22 cellular contexts compared by ENCODE assay signal in genomic region chr2:232538671-232539070, GRCh38. TPM values are rescaled to one million over a fixed set of nuclear protein-coding genes. Genes with fewer than 3 reads are reported as not detected.
DNase-seq lines count a peak whose midpoint lies in the region; ATAC-seq and TF ChIP-seq lines count a peak whose summit lies in the region.
"Had no signal": no experiment of that assay in that cellular context is flagged by ENCODE, and none has a peak within 500 bp of the region (broad histone marks: within the 10 kb centered on the region; RNA-seq: fewer than 3 reads in every experiment).

No MANE protein-coding gene starts in this region.

- peaks cover 3% of the 10 kb centered on the region for H3K36me3 Mint-ChIP-seq in glutamatergic neuron (ENCODE audit: unreplicated experiment)
- peaks cover 2% of the 10 kb centered on the region for H3K36me3 Mint-ChIP-seq in activated T-cell treated with anti-CD3 and anti-CD28 coated beads, Interleukin-2, amount 50 U/mL, for 24 hours (ENCODE audit: low read depth)
- H3K36me3 Mint-ChIP-seq: activated naive CD8-positive, alpha-beta T cell treated with anti-CD3 and anti-CD28 coated beads for 36 hours had no signal

- DNase-seq in left ventricle myocardium inferior, result peak; percentile 12
- no peak for DNase-seq in right atrium auricular region (ENCODE audit: low spot score)
- DNase-seq in UCSD-AML1 (lab: John Stamatoyannopoulos, UW; ENCODE audit: unreplicated experiment), result peak; percentile 51
- DNase-seq in mesenteric fat pad (ENCODE audit: low spot score), result peak; percentile 47
- DNase-seq in upper lobe of right lung, result peak; percentile 60
- no peak for DNase-seq in glutamatergic neuron
- DNase-seq in activated T-cell treated with anti-CD3 and anti-CD28 coated beads, Interleukin-2, amount 50 U/mL, for 24 hours, result no peak
- no peak for DNase-seq in NCI-H1092 treated with DMSO at 0.1 percent for 48 hours (lab: John Stamatoyannopoulos, UW)
- DNase-seq: activated CD4-positive, CD25-positive, alpha-beta regulatory T cell; activated naive CD8-positive, alpha-beta T cell treated with anti-CD3 and anti-CD28 coated beads for 36 hours; CD4-positive, alpha-beta memory T cell; DMS79 treated with DMSO at 0.1 percent for 48 hours; naive thymus-derived CD4-positive, alpha-beta T cell; NCI-H1048; NCI-H2081 treated with DMSO at 0.1 percent for 48 hours; NCI-H524 treated with DMSO at 0.1 percent for 48 hours; SHP77; T-helper 2 cell had no signal

- H3K27me3 ChIP-seq in left ventricle myocardium inferior (ENCODE audit: low read depth) (peaks cover 34% of the 10 kb centered on the region), right atrium auricular region (no peaks in the 10 kb centered on the region), upper lobe of right lung (peaks cover 5% of the 10 kb centered on the region)

- peak; percentile 72 for ATAC-seq in upper lobe of right lung
- ATAC-seq: naive thymus-derived CD4-positive, alpha-beta T cell had no signal

- no peaks in the 10 kb centered on the region for H3K36me3 ChIP-seq in left ventricle myocardium inferior
- no peaks in the 10 kb centered on the region for H3K36me3 ChIP-seq in right atrium auricular region
- H3K36me3 ChIP-seq in upper lobe of right lung, result no peaks in the 10 kb centered on the region

- H3K4me3 Mint-ChIP-seq in glutamatergic neuron (ENCODE audit: unreplicated experiment), result no peak overlapping the region
- no peak overlapping the region for H3K4me3 Mint-ChIP-seq in activated T-cell treated with anti-CD3 and anti-CD28 coated beads, Interleukin-2, amount 50 U/mL, for 24 hours
- H3K4me3 Mint-ChIP-seq: activated naive CD8-positive, alpha-beta T cell treated with anti-CD3 and anti-CD28 coated beads for 36 hours; CD4-positive, alpha-beta memory T cell; naive thymus-derived CD4-positive, alpha-beta T cell had no signal

- peaks cover 3% of the 10 kb centered on the region for H3K4me1 Mint-ChIP-seq in glutamatergic neuron (ENCODE audit: low read depth, unreplicated experiment)
- peaks cover 4% of the 10 kb centered on the region for H3K4me1 Mint-ChIP-seq in activated T-cell treated with anti-CD3 and anti-CD28 coated beads, Interleukin-2, amount 50 U/mL, for 24 hours (ENCODE audit: low read depth)

- H3K27me3 Mint-ChIP-seq in glutamatergic neuron (ENCODE audit: unreplicated experiment), result peaks cover 4% of the 10 kb centered on the region
- H3K27me3 Mint-ChIP-seq in activated T-cell treated with anti-CD3 and anti-CD28 coated beads, Interleukin-2, amount 50 U/mL, for 24 hours, result peaks cover 22% of the 10 kb centered on the region

- H3K9me3 ChIP-seq in left ventricle myocardium inferior (replicated peaks) (peaks cover 10% of the 10 kb centered on the region), right atrium auricular region (peaks cover 0 to 12% of the 10 kb centered on the region in 2 donors), upper lobe of right lung (no peaks in the 10 kb centered on the region)

- H3K9me3 Mint-ChIP-seq in glutamatergic neuron (ENCODE audit: unreplicated experiment), result peaks cover 3% of the 10 kb centered on the region
- H3K9me3 Mint-ChIP-seq in activated T-cell treated with anti-CD3 and anti-CD28 coated beads, Interleukin-2, amount 50 U/mL, for 24 hours, result no peaks in the 10 kb centered on the region
- H3K9me3 Mint-ChIP-seq: activated naive CD8-positive, alpha-beta T cell treated with anti-CD3 and anti-CD28 coated beads for 36 hours had no signal

- intact Hi-C loops in left ventricle myocardium inferior (cut with micrococcal nuclease) (no loop called here), upper lobe of right lung (cut with DNase I) (no loop called here)

- no peak overlapping the region for H3K27ac ChIP-seq in left ventricle myocardium inferior (replicated peaks)
- no peak overlapping the region for H3K27ac ChIP-seq in right atrium auricular region
- H3K27ac ChIP-seq in upper lobe of right lung, result no peak overlapping the region
- H3K27ac ChIP-seq: KMS-11 had no signal

- H3K4me1 ChIP-seq in left ventricle myocardium inferior (peaks cover 4% of the 10 kb centered on the region), right atrium auricular region (peaks cover 0 to 8% of the 10 kb centered on the region in 2 donors), upper lobe of right lung (no peaks in the 10 kb centered on the region)

- TF ChIP-seq CTCF in left ventricle myocardium inferior (IDR thresholded peaks at IDR 0.05; ENCODE audit: borderline replicate concordance) (no peak), right atrium auricular region (IDR thresholded peaks at IDR 0.05) (no peak), upper lobe of right lung (IDR thresholded peaks at IDR 0.05) (no peak), glutamatergic neuron (IDR thresholded peaks at IDR 0.05; ENCODE audit: partially characterized antibody, unreplicated experiment) (no peak)

- no peak overlapping the region for H3K27ac Mint-ChIP-seq in glutamatergic neuron (ENCODE audit: unreplicated experiment)
- H3K27ac Mint-ChIP-seq in activated T-cell treated with anti-CD3 and anti-CD28 coated beads, Interleukin-2, amount 50 U/mL, for 24 hours, result no peak overlapping the region
- H3K27ac Mint-ChIP-seq: activated naive CD8-positive, alpha-beta T cell treated with anti-CD3 and anti-CD28 coated beads for 36 hours; naive thymus-derived CD4-positive, alpha-beta T cell; progenitor cell of endocrine pancreas had no signal

- H3K4me3 ChIP-seq in left ventricle myocardium inferior, result no peak overlapping the region
- H3K4me3 ChIP-seq in right atrium auricular region, result no peak overlapping the region
- H3K4me3 ChIP-seq in upper lobe of right lung, result no peak overlapping the region

RNA-seq across cellular contexts. Expression of gene CHRNG, which starts 0.8 kb away (rescaled TPM):
- not detected for total RNA-seq in left ventricle myocardium inferior
- total RNA-seq in right atrium auricular region, result not detected
- not detected for total RNA-seq in mesenteric fat pad
- total RNA-seq in upper lobe of right lung, result not detected
- total RNA-seq in glutamatergic neuron (ENCODE audit: unreplicated experiment), result 3.5 TPM
- total RNA-seq: activated CD8-positive, alpha-beta memory T cell treated with anti-CD3 and anti-CD28 coated beads for 36 hours; activated naive CD8-positive, alpha-beta T cell treated with anti-CD3 and anti-CD28 coated beads for 36 hours; CD4-positive, alpha-beta memory T cell; lower leg skin; naive thymus-derived CD4-positive, alpha-beta T cell; progenitor cell of endocrine pancreas had no signal

RNA-seq across cellular contexts. Expression of gene TIGD1, which starts 11.7 kb away (rescaled TPM):
- total RNA-seq in left ventricle myocardium inferior (2.4 TPM), right atrium auricular region (1 to 10 TPM; 1.7 to 2.0 TPM), mesenteric fat pad (2.2 TPM), upper lobe of right lung (3.9 TPM), glutamatergic neuron (ENCODE audit: unreplicated experiment) (12.3 TPM)

RNA-seq across cellular contexts. Expression of gene EIF4E2, which starts 11.8 kb away (rescaled TPM):
- total RNA-seq in left ventricle myocardium inferior (44.2 TPM), right atrium auricular region (10 to 100 TPM; 23.3 to 23.4 TPM), mesenteric fat pad (46.9 TPM), upper lobe of right lung (68.0 TPM), glutamatergic neuron (ENCODE audit: unreplicated experiment) (82.9 TPM)

RNA-seq across cellular contexts. Expression of gene CHRND, which starts 12.7 kb away (rescaled TPM):
- total RNA-seq in left ventricle myocardium inferior (not detected), right atrium auricular region (under 1 TPM in 1 of 2 donors, not detected in 1; 0.19 TPM), mesenteric fat pad (not detected), upper lobe of right lung (not detected), glutamatergic neuron (ENCODE audit: unreplicated experiment) (2.2 TPM)
- total RNA-seq: activated CD8-positive, alpha-beta memory T cell treated with anti-CD3 and anti-CD28 coated beads for 36 hours; activated naive CD8-positive, alpha-beta T cell treated with anti-CD3 and anti-CD28 coated beads for 36 hours; CD4-positive, alpha-beta memory T cell; lower leg skin; naive thymus-derived CD4-positive, alpha-beta T cell had no signal

RNA-seq across cellular contexts. Expression of gene PRSS56, which starts 18.5 kb away (rescaled TPM):
- total RNA-seq in left ventricle myocardium inferior (not detected), right atrium auricular region (under 1 TPM in 1 of 2 donors, not detected in 1; 0.20 TPM), mesenteric fat pad (not detected), upper lobe of right lung (not detected), glutamatergic neuron (ENCODE audit: unreplicated experiment) (not detected)
- total RNA-seq: activated CD8-positive, alpha-beta memory T cell treated with anti-CD3 and anti-CD28 coated beads for 36 hours; activated naive CD8-positive, alpha-beta T cell treated with anti-CD3 and anti-CD28 coated beads for 36 hours; CD4-positive, alpha-beta memory T cell; lower leg skin; naive thymus-derived CD4-positive, alpha-beta T cell; progenitor cell of endocrine pancreas had no signal

Comparison
In these comparisons a context has a peak if more than half of its experiments do, and no peak if none do; other contexts are left out.
1. DNase-seq: peak in left ventricle myocardium inferior (single experiment), UCSD-AML1 (single experiment), mesenteric fat pad (single experiment) and upper lobe of right lung (single experiment); none in right atrium auricular region (single experiment), glutamatergic neuron (single experiment), activated T-cell treated with anti-CD3 and anti-CD28 coated beads, Interleukin-2, amount 50 U/mL, for 24 hours (single experiment) and NCI-H1092 treated with DMSO at 0.1 percent for 48 hours (single experiment).